Comparison of ENCODE assay signal across 18 cellular contexts in the genomic region with DNA sequence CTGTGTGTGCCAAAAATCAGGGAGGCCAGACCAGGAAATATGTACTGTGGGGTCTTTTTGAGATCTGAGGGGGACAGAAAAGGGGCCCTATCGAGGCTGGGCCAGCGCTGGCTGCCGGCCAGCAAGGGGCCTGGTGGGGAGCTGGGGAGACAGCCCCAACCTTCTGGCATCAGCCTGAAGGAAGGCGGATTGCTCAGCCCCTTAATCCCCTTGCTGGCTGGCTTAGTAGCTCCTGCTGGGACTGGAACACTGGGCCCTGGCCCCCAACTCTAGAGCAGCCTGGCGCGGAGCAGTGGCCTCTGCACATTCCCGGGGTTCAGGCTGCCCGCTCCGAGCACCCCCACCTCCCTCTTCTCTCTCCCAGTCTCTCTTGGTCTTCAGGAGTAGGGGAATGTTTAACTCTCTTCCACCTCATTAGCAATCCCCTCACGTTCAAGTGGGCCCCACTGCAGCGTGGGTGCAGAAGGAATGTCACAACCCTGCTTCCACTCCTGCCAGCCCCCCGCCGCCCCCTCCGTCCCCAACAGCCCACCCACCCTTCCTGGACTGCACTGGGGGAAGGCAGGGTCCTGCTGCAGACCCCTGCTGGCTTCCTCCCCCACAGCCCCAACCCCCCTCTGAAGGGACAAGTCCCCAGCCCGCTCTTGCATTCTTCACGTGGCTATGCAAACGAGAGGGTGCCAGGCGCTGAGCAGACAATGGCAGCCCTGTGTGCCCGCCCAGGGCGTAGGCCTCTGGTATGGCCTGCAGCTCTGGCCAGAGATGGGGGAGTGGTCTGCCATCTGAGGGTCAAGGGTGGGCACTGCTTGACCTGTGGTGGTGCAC. TPM values are rescaled to one million over a fixed set of nuclear protein-coding genes. Genes with fewer than 3 reads are reported as not detected.
DNase-seq lines count a peak whose midpoint lies in the region; ATAC-seq and TF ChIP-seq lines count a peak whose summit lies in the region.
"Had no signal": no experiment of that assay in that cellular context is flagged by ENCODE, and none has a peak within 500 bp of the region (broad histone marks: within the 10 kb centered on the region; RNA-seq: fewer than 3 reads in every experiment).

No MANE protein-coding gene starts in this region.

- peak overlapping the region; percentile 53 for H3K56ac ChIP-seq in mesendoderm (ENCODE audit: low read length)

- no peak overlapping the region for H4K8ac ChIP-seq in mesendoderm (ENCODE audit: low read depth, low read length)

- H3K27me3 Mint-ChIP-seq in T-helper 2 cell treated with Interferon-gamma antibody and Interleukin-4, amounts not matched to agents 5 μg/mL and 100 μg/mL, for 36 hours (ENCODE audit: low read depth): no peaks in the 10 kb centered on the region
- H3K27me3 Mint-ChIP-seq: activated CD4-positive, alpha-beta T cell treated with anti-CD3 and anti-CD28 coated beads, Interleukin-2, amount 10 ng/mL, durations not matched to agents 24 days and 14 days; activated naive CD8-positive, alpha-beta T cell; effector memory CD8-positive, alpha-beta T cell had no signal

- no peaks in the 10 kb centered on the region for H3K79me2 ChIP-seq in mesendoderm (ENCODE audit: control insufficient read depth, insufficient read depth, low read length)

- DNase-seq in D341Med (ENCODE audit: low spot score): peak; percentile 78
- peak; percentile 88 for DNase-seq in WERI-Rb-1
- peak; percentile 58 for DNase-seq in mesendoderm
- DNase-seq in activated T-cell treated with anti-CD3 and anti-CD28 coated beads, Interleukin-2, amount 50 U/mL, for 48 hours: no peak
- DNase-seq in T-helper 2 cell treated with Interferon-gamma antibody and Interleukin-4, amounts not matched to agents 5 μg/mL and 100 μg/mL, for 36 hours (ENCODE audit: low spot score): no peak
- DNase-seq: activated CD4-positive, alpha-beta T cell treated with anti-CD3 and anti-CD28 coated beads, Interleukin-2, amount 10 ng/mL, durations not matched to agents 24 days and 14 days; activated T-cell treated with anti-CD3 and anti-CD28 coated beads for 4 hours; effector memory CD8-positive, alpha-beta T cell; HCEC 1CT; mammary epithelial cell; NCI-H1417 treated with DMSO at 0.1 percent for 48 hours; NK-92 treated with Interleukin-12 subunit alpha and Interleukin-12 subunit beta, amount 100 ng/mL, for 24 hours; sigmoid colon; stimulated activated CD4-positive, alpha-beta T cell treated with anti-CD3 and anti-CD28 coated beads, Interleukin-4, amount 100 ng/mL, for 24 hours; thyroid gland had no signal

- no peak overlapping the region for H3K4me3 Mint-ChIP-seq in T-helper 2 cell treated with Interferon-gamma antibody and Interleukin-4, amounts not matched to agents 5 μg/mL and 100 μg/mL, for 36 hours
- H3K4me3 Mint-ChIP-seq: activated CD4-positive, alpha-beta T cell treated with anti-CD3 and anti-CD28 coated beads, Interleukin-2, amount 10 ng/mL, durations not matched to agents 24 days and 14 days; activated naive CD8-positive, alpha-beta T cell; effector memory CD8-positive, alpha-beta T cell had no signal

- H3K27me3 ChIP-seq in WERI-Rb-1 (ENCODE audit: insufficient read depth, low read depth, severe bottlenecking): no peaks in the 10 kb centered on the region
- H3K27me3 ChIP-seq in mesendoderm (ENCODE audit: insufficient read depth, low read length, poor library complexity): no peaks in the 10 kb centered on the region
- H3K27me3 ChIP-seq: sigmoid colon, thyroid gland had no signal

- peak overlapping the region; percentile 13 for H3K18ac ChIP-seq in mesendoderm (ENCODE audit: low read length)

- peaks cover 4% of the 10 kb centered on the region for H3K4me1 Mint-ChIP-seq in T-helper 2 cell treated with Interferon-gamma antibody and Interleukin-4, amounts not matched to agents 5 μg/mL and 100 μg/mL, for 36 hours (ENCODE audit: low read depth)

- H3K27ac Mint-ChIP-seq in T-helper 2 cell treated with Interferon-gamma antibody and Interleukin-4, amounts not matched to agents 5 μg/mL and 100 μg/mL, for 36 hours: no peak overlapping the region
- H3K27ac Mint-ChIP-seq: activated CD4-positive, alpha-beta T cell treated with anti-CD3 and anti-CD28 coated beads, Interleukin-2, amount 10 ng/mL, durations not matched to agents 24 days and 14 days; activated naive CD8-positive, alpha-beta T cell had no signal

- no peak overlapping the region for H3K4me2 ChIP-seq in mesendoderm (ENCODE audit: low read length)

- H3K23ac ChIP-seq in mesendoderm (ENCODE audit: low read length): peak overlapping the region; percentile 29

- H3K27ac ChIP-seq in WERI-Rb-1 (peak overlapping the region; percentile 89), mesendoderm (ENCODE audit: low read depth, low read length) (no peak overlapping the region)
- H3K27ac ChIP-seq: sigmoid colon, thyroid gland had no signal

- no peak overlapping the region for H4K5ac ChIP-seq in mesendoderm (ENCODE audit: low read length)

- H3K4ac ChIP-seq in mesendoderm (ENCODE audit: low read depth, low read length): no peak overlapping the region

- H3K9ac ChIP-seq in mesendoderm (ENCODE audit: low read length): peak overlapping the region; percentile 3

- H2BK120ac ChIP-seq in mesendoderm (ENCODE audit: low read depth, low read length): no peak overlapping the region

- no peaks in the 10 kb centered on the region for H3K79me1 ChIP-seq in mesendoderm (ENCODE audit: low read length)

- H3K4me3 ChIP-seq in WERI-Rb-1 (ENCODE audit: low read depth, low read length) (peak overlapping the region; percentile 43), mesendoderm (ENCODE audit: low read length) (no peak overlapping the region)
- H3K4me3 ChIP-seq: sigmoid colon, thyroid gland had no signal

- no peak overlapping the region for H2BK5ac ChIP-seq in mesendoderm (ENCODE audit: low read length)

- H3K36me3 Mint-ChIP-seq in T-helper 2 cell treated with Interferon-gamma antibody and Interleukin-4, amounts not matched to agents 5 μg/mL and 100 μg/mL, for 36 hours (ENCODE audit: low read depth): no peaks in the 10 kb centered on the region
- H3K36me3 Mint-ChIP-seq: activated naive CD8-positive, alpha-beta T cell had no signal

- no peaks in the 10 kb centered on the region for H3K36me3 ChIP-seq in WERI-Rb-1
- no peaks in the 10 kb centered on the region for H3K36me3 ChIP-seq in mesendoderm (ENCODE audit: control insufficient read depth, insufficient read depth, low read length)

- H3K9me3 Mint-ChIP-seq in T-helper 2 cell treated with Interferon-gamma antibody and Interleukin-4, amounts not matched to agents 5 μg/mL and 100 μg/mL, for 36 hours: no peaks in the 10 kb centered on the region
- H3K9me3 Mint-ChIP-seq: activated CD4-positive, alpha-beta T cell treated with anti-CD3 and anti-CD28 coated beads, Interleukin-2, amount 10 ng/mL, durations not matched to agents 24 days and 14 days; effector memory CD8-positive, alpha-beta T cell had no signal

- H2AK5ac ChIP-seq in mesendoderm (ENCODE audit: low read length): peak overlapping the region; percentile 32

- H3K4me1 ChIP-seq in mesendoderm (ENCODE audit: control insufficient read depth, low read depth, low read length): peaks cover 4% of the 10 kb centered on the region
- H3K4me1 ChIP-seq: sigmoid colon, thyroid gland had no signal

- no peak for TF ChIP-seq CTCF in WERI-Rb-1 (IDR thresholded peaks at IDR 0.05; ENCODE audit: low read depth, low read length)

- WGBS in mesendoderm (ENCODE audit: extremely low coverage, insufficient coverage, low lambda C conversion rate): no CpG with 5 or more reads among the region's 20 CpGs

- no peaks in the 10 kb centered on the region for H3K9me3 ChIP-seq in WERI-Rb-1 (ENCODE audit: severe bottlenecking)
- H3K9me3 ChIP-seq: sigmoid colon, thyroid gland had no signal

- ATAC-seq in GM21529 (IDR thresholded peaks at IDR 0.05; ENCODE audit: unreplicated experiment): no peak
- ATAC-seq: effector memory CD8-positive, alpha-beta T cell had no signal

- no peak overlapping the region for H2BK15ac ChIP-seq in mesendoderm (replicated peaks; ENCODE audit: low read depth)

RNA-seq across cellular contexts. Expression of a gene that starts 0.9 kb away (rescaled TPM):
- 3.5 TPM for polyA plus RNA-seq in mesendoderm (2013, experiment 1 of 2)
- 3.7 TPM for polyA plus RNA-seq in mesendoderm (2013, experiment 2 of 2)
- polyA plus RNA-seq: neural cell had no signal

RNA-seq across cellular contexts. Expression of a gene that starts 25.9 kb away (rescaled TPM):
- 27.0 TPM for polyA plus RNA-seq in mesendoderm (2013, experiment 1 of 2)
- polyA plus RNA-seq in mesendoderm (2013, experiment 2 of 2): 27.9 TPM

RNA-seq across cellular contexts. Expression of a gene that starts 26.1 kb away (rescaled TPM):
- polyA plus RNA-seq in mesendoderm (2013, experiment 1 of 2): 2.6 TPM
- polyA plus RNA-seq in mesendoderm (2013, experiment 2 of 2): 2.4 TPM

RNA-seq across cellular contexts. Expression of a gene that starts 43.8 kb away (rescaled TPM):
- polyA plus RNA-seq in mesendoderm (2013, experiment 1 of 2): 0.06 TPM
- 0.07 TPM for polyA plus RNA-seq in mesendoderm (2013, experiment 2 of 2)

RNA-seq across cellular contexts. Expression of a gene that starts 58.8 kb away (rescaled TPM):
- 1,698 TPM for polyA plus RNA-seq in mesendoderm (2013, experiment 1 of 2)
- polyA plus RNA-seq in mesendoderm (2013, experiment 2 of 2): 1,742 TPM

Comparison
In these comparisons a context has a peak if more than half of its experiments do, and no peak if none do; other contexts are left out.
1. DNase-seq: peak in D341Med (single experiment), WERI-Rb-1 (single experiment) and mesendoderm (single experiment); none in activated T-cell treated with anti-CD3 and anti-CD28 coated beads, Interleukin-2, amount 50 U/mL, for 48 hours (0 of 2) and T-helper 2 cell treated with Interferon-gamma antibody and Interleukin-4, amounts not matched to agents 5 μg/mL and 100 μg/mL, for 36 hours (single experiment).